Comparison of ENCODE assay signal across 2 cellular contexts in genomic region chr7:3042301-3042700, GRCh38.
TF ChIP-seq lines count a peak whose summit lies in the region.

No MANE protein-coding gene starts in this region.

TF ChIP-seq in K562, 482 proteins besides CTCF, POLR2A, EP300 and RAD21 (continued from another document):
- TF ChIP-seq POLR3A (IDR thresholded peaks at IDR 0.05; ENCODE audit: borderline replicate concordance, extremely low read depth, insufficient read depth, insufficient read length), result no peak

TF ChIP-seq in SK-N-SH treated with all-trans-retinoic acid at 6 μM for 48 hours, 23 proteins besides CTCF, POLR2A, EP300 and RAD21 (continued from another document):
- TF ChIP-seq ZNF565 (CRISPR knock-in tag; conservative IDR thresholded peaks at IDR 0.05; ENCODE audit: low read depth) (no peak), ZFP30 (CRISPR knock-in tag; IDR thresholded peaks at IDR 0.05) (no peak), ZNF8 (CRISPR knock-in tag; IDR thresholded peaks at IDR 0.05) (no peak), ZFP3 (CRISPR knock-in tag; IDR thresholded peaks at IDR 0.05) (no peak), PATZ1 (CRISPR knock-in tag; IDR thresholded peaks at IDR 0.05; ENCODE audit: borderline replicate concordance) (no peak)
TF ChIP-seq in SK-N-SH treated with all-trans-retinoic acid at 6 μM for 48 hours: peak in this region for 0.
